In the genomic region with DNA sequence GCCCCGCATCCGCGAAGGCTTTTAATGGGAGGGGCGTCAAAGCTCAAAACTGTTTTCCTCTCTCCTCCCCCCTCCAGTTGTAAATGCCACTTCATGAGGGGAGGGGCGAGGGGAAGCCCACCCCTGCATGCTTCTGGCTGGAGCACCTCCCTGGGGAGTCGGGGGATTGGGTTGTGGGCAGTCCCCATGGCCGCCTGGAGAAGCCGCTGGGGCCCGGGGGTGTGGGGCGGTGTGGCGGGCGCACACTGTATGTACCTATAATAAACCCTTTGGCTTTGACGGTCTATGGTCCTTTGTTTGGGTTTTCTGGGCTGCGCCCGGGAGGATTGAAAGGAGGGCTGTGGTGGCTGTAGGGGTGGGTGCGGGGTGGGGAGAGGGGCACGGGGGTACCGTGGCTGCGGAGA, we compare ENCODE assay signal across 8 cellular contexts. TPM values are rescaled to one million over a fixed set of nuclear protein-coding genes. Genes with fewer than 3 reads are reported as not detected.
A peak's percentile ranks its signal among the peaks of the same experiment; 100 is the strongest.
DNase-seq lines count a peak whose midpoint lies in the region; ATAC-seq and TF ChIP-seq lines count a peak whose summit lies in the region.

No MANE protein-coding gene starts in this region.

- no peaks in the 10 kb centered on the region for H3K9me3 ChIP-seq in heart right ventricle

- peak; percentile 5 for ATAC-seq in HG03097 (IDR thresholded peaks at IDR 0.05; ENCODE audit: low FRiP score, unreplicated experiment)
- peak; percentile 1 to 26 (median 12) for ATAC-seq in heart right ventricle
- ATAC-seq in HG03439 (IDR thresholded peaks at IDR 0.05; ENCODE audit: unreplicated experiment) = no peak
- no peak for ATAC-seq in HG03565 (IDR thresholded peaks at IDR 0.05; ENCODE audit: unreplicated experiment)

- WGBS in heart right ventricle, 2 donors = 2 to 3% methylated on average over 19 of the region's 19 CpGs

- H3K4me3 ChIP-seq in heart right ventricle = peak overlapping the region; percentile 23 to 85 (median 74)
- peak overlapping the region; percentile 65 to 89 (median 72) for H3K4me3 ChIP-seq in skin epidermis

- no peak for TF ChIP-seq CTCF in heart right ventricle (IDR thresholded peaks at IDR 0.05)

- H3K27ac ChIP-seq in heart right ventricle (peak overlapping the region in 8 of 10 donors; percentile 62 to 93 (median 85)), skin epidermis (peak overlapping the region in 19 of 21 experiments; percentile 28 to 97 (median 85))

- H3K27me3 ChIP-seq in heart right ventricle = no peaks in the 10 kb centered on the region

- H3K36me3 ChIP-seq in heart right ventricle = peaks cover 0 to 30% (median 3%) of the 10 kb centered on the region in 9 donors

- peak; percentile 36 for DNase-seq in NCI-H1436 (lab: John Stamatoyannopoulos, UW)
- DNase-seq in NCI-H1436 treated with DMSO at 0.1 percent for 48 hours (lab: John Stamatoyannopoulos, UW) = no peak
- peak; percentile 57 for DNase-seq in activated CD4-positive, CD25-positive, alpha-beta regulatory T cell treated with anti-CD3 and anti-CD28 coated beads, Interleukin-2, amount 50 U/mL, for 72 hours
- no peak for DNase-seq in heart right ventricle

- intact Hi-C loops in heart right ventricle (cut with DNase I) = loop anchor here in 1 of 10 donors (5.0 kb wide), 1 partner anchor 34 kb away; no protein-coding TSS in a partner anchor

- peaks cover 0 to 38% (median 13%) of the 10 kb centered on the region in 9 donors for H3K4me1 ChIP-seq in heart right ventricle

RNA-seq across cellular contexts. Expression of a gene that starts 0.5 kb away (rescaled TPM):
- 10 to 100 TPM; 12.0 to 31.5 (median 15.9) TPM for total RNA-seq in heart right ventricle
- polyA plus RNA-seq in heart right ventricle = 10 to 100 TPM; 42.8 to 43.1 TPM

RNA-seq across cellular contexts. Expression of a gene that starts 25.0 kb away (rescaled TPM):
- 100 to 1,000 TPM; 139 to 263 (median 244) TPM for total RNA-seq in heart right ventricle
- 100 to 1,000 TPM; 114 to 191 TPM for polyA plus RNA-seq in heart right ventricle

Comparison
In these comparisons a context has a peak if more than half of its experiments do, and no peak if none do; other contexts are left out.
1. DNase-seq: peak in NCI-H1436 (single experiment) and activated CD4-positive, CD25-positive, alpha-beta regulatory T cell treated with anti-CD3 and anti-CD28 coated beads, Interleukin-2, amount 50 U/mL, for 72 hours (single experiment); none in NCI-H1436 treated with DMSO at 0.1 percent for 48 hours (single experiment) and heart right ventricle (0 of 2).
2. ATAC-seq: peak in HG03097 (single experiment) and heart right ventricle (8 of 8); none in HG03439 (single experiment) and HG03565 (single experiment).